In the genomic region with DNA sequence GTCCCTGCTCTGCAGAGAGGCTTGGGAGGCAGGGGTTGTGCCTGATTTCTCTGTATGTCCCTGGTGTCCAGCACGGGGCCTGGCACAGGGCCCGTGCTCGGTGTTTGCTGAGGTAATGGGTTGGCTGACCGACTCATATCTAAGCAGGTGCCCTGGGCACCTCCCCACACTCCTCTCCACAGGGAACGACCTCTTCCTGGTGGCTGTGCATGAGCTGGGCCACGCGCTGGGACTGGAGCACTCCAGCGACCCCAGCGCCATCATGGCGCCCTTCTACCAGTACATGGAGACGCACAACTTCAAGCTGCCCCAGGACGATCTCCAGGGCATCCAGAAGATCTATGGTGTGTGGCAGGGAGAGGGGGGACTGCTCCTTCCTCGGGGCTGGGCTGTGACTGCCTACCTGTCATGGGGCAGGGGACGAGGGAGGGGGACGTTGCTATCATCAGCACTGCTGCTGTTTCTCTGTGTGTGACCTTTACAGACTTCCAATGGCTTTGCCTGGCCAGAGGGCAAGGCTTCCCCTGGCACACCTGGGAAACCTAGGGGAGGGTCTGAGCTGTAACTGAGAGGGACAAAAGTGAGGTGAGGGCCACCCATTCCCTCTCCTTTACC, we compare ENCODE assay signal across 1 cellular context.
TF ChIP-seq lines count a peak whose summit lies in the region.

No MANE protein-coding gene starts in this region.

TF ChIP-seq in HepG2, 621 proteins besides CTCF, POLR2A, EP300 and RAD21 (continued from another document):
- TF ChIP-seq, protein P1, sequence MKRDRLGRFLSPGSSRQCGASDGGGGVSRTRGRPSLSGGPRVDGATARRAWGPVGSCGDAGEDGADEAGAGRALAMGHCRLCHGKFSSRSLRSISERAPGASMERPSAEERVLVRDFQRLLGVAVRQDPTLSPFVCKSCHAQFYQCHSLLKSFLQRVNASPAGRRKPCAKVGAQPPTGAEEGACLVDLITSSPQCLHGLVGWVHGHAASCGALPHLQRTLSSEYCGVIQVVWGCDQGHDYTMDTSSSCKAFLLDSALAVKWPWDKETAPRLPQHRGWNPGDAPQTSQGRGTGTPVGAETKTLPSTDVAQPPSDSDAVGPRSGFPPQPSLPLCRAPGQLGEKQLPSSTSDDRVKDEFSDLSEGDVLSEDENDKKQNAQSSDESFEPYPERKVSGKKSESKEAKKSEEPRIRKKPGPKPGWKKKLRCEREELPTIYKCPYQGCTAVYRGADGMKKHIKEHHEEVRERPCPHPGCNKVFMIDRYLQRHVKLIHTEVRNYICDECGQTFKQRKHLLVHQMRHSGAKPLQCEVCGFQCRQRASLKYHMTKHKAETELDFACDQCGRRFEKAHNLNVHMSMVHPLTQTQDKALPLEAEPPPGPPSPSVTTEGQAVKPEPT (CRISPR knock-in tag; IDR thresholded peaks at IDR 0.05; ENCODE audit: low read depth), result 0 out of 2 replicates have a peak, but pooled peaks have one; percentile 40
- no peak for TF ChIP-seq ZMYM3 (CRISPR knock-in tag; IDR thresholded peaks at IDR 0.05)
- TF ChIP-seq, protein P2, sequence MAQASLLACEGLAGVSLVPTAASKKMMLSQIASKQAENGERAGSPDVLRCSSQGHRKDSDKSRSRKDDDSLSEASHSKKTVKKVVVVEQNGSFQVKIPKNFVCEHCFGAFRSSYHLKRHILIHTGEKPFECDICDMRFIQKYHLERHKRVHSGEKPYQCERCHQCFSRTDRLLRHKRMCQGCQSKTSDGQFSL (CRISPR knock-in tag; IDR thresholded peaks at IDR 0.05), result no peak
- TF ChIP-seq ZSCAN31 (CRISPR knock-in tag; IDR thresholded peaks at IDR 0.05; ENCODE audit: low read depth), result peak; percentile 24; the same call in 1 of the 2 replicates
- no peak for TF ChIP-seq HNF4A (CRISPR knock-in tag; IDR thresholded peaks at IDR 0.05)
- TF ChIP-seq ZNF644 (CRISPR knock-in tag; IDR thresholded peaks at IDR 0.05; ENCODE audit: low read depth), result no peak
- TF ChIP-seq SCMH1 (CRISPR knock-in tag; IDR thresholded peaks at IDR 0.05; ENCODE audit: borderline replicate concordance), result no peak
- TF ChIP-seq ATAD3A (CRISPR knock-in tag; IDR thresholded peaks at IDR 0.05), result no peak
- TF ChIP-seq ZNF501 (CRISPR knock-in tag; IDR thresholded peaks at IDR 0.05), result 0 out of 2 replicates have a peak, but pooled peaks have one; percentile 15
- TF ChIP-seq, protein P3, sequence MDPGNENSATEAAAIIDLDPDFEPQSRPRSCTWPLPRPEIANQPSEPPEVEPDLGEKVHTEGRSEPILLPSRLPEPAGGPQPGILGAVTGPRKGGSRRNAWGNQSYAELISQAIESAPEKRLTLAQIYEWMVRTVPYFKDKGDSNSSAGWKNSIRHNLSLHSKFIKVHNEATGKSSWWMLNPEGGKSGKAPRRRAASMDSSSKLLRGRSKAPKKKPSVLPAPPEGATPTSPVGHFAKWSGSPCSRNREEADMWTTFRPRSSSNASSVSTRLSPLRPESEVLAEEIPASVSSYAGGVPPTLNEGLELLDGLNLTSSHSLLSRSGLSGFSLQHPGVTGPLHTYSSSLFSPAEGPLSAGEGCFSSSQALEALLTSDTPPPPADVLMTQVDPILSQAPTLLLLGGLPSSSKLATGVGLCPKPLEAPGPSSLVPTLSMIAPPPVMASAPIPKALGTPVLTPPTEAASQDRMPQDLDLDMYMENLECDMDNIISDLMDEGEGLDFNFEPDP (CRISPR knock-in tag; conservative IDR thresholded peaks at IDR 0.05), result 0 out of 2 replicates have a peak, but pooled peaks have one; percentile 8
- TF ChIP-seq ZNF547 (CRISPR knock-in tag; IDR thresholded peaks at IDR 0.05), result peak; percentile 51; the same call in 1 of the 2 replicates
- TF ChIP-seq ZFY (CRISPR knock-in tag; IDR thresholded peaks at IDR 0.05), result 0 out of 2 replicates have a peak, but pooled peaks have one; percentile 19
- TF ChIP-seq RELA (CRISPR knock-in tag; IDR thresholded peaks at IDR 0.05), result no peak
- no peak for TF ChIP-seq JUNB (CRISPR knock-in tag; IDR thresholded peaks at IDR 0.05; ENCODE audit: borderline replicate concordance)
TF ChIP-seq in HepG2: peak in this region for 43.
